In genomic region chr2:88813612-88814011, GRCh38 we compare ENCODE assay signal across 20 cellular contexts.
A peak's percentile ranks its signal among the peaks of the same experiment; 100 is the strongest.
DNase-seq lines count a peak whose midpoint lies in the region; ATAC-seq and TF ChIP-seq lines count a peak whose summit lies in the region.
"Had no signal": no experiment of that assay in that cellular context is flagged by ENCODE, and none has a peak within 500 bp of the region (broad histone marks: within the 10 kb centered on the region; RNA-seq: fewer than 3 reads in every experiment).

No MANE protein-coding gene starts in this region.

- no peak for DNase-seq in GM12864 (ENCODE audit: low read depth)
- DNase-seq in NT2/D1 (ENCODE audit: low read depth, low spot score): peak; percentile 16
- DNase-seq in epithelial cell of proximal tubule (ENCODE audit: low read depth): no peak
- DNase-seq in MG63: no peak
- DNase-seq: brain microvascular endothelial cell; EL; heart right ventricle; mesenchymal stem cell; MM.1S; naive thymus-derived CD8-positive, alpha-beta T cell; NCI-H2081 treated with DMSO at 0.1 percent for 48 hours; NCI-H774; ovary; sigmoid colon; transverse colon had no signal

- TF ChIP-seq CTCF in 22Rv1 (IDR thresholded peaks at IDR 0.05): peak; percentile 14; the same call in 1 of the 2 replicates
- peak; percentile 45 for TF ChIP-seq CTCF in GM12864 (IDR thresholded peaks at IDR 0.05; ENCODE audit: low read depth, low read length, missing control alignments)
- peak; percentile 35 for TF ChIP-seq CTCF in epithelial cell of proximal tubule (conservative IDR thresholded peaks at IDR 0.05; ENCODE audit: low read depth, low read length)

- H3K4me3 ChIP-seq in GM12864 (ENCODE audit: low read depth, low read length): no peak overlapping the region
- H3K4me3 ChIP-seq in NT2/D1 (ENCODE audit: insufficient read length, low read depth): no peak overlapping the region
- no peak overlapping the region for H3K4me3 ChIP-seq in epithelial cell of proximal tubule (ENCODE audit: low read depth, low read length)
- H3K4me3 ChIP-seq in MG63: no peak overlapping the region
- H3K4me3 ChIP-seq: heart right ventricle, ovary, sigmoid colon, transverse colon had no signal

- H3K27me3 ChIP-seq in NT2/D1 (ENCODE audit: insufficient read depth, insufficient read length) (no peaks in the 10 kb centered on the region), MG63 (no peaks in the 10 kb centered on the region)
- H3K27me3 ChIP-seq: brain microvascular endothelial cell, ovary, sigmoid colon, transverse colon had no signal

- H3K27ac ChIP-seq in 22Rv1: no peak overlapping the region
- H3K27ac ChIP-seq: brain microvascular endothelial cell, heart right ventricle, ovary, sigmoid colon, transverse colon had no signal

- no peaks in the 10 kb centered on the region for H3K4me1 ChIP-seq in NT2/D1 (ENCODE audit: insufficient read depth, insufficient read length)
- H3K4me1 ChIP-seq: sigmoid colon, transverse colon had no signal

- H3K36me3 ChIP-seq in NT2/D1 (ENCODE audit: insufficient read depth, insufficient read length, low read length) (no peaks in the 10 kb centered on the region), MG63 (no peaks in the 10 kb centered on the region)
- H3K36me3 ChIP-seq: brain microvascular endothelial cell, heart right ventricle, ovary, sigmoid colon, transverse colon had no signal

- no peak overlapping the region for H3K9ac ChIP-seq in NT2/D1 (ENCODE audit: insufficient read length, low read depth)

- ATAC-seq in GM21447 (IDR thresholded peaks at IDR 0.05; ENCODE audit: unreplicated experiment) (no peak), GM18867 (IDR thresholded peaks at IDR 0.05; ENCODE audit: unreplicated experiment) (no peak), HG03095 (IDR thresholded peaks at IDR 0.05; ENCODE audit: unreplicated experiment) (no peak)
- ATAC-seq: activated CD4-positive, CD25-positive, alpha-beta regulatory T cell treated with anti-CD3 and anti-CD28 coated beads, Interleukin-2, amount 50 U/mL, for 24 hours; heart right ventricle; naive thymus-derived CD8-positive, alpha-beta T cell had no signal

- H3K9me3 ChIP-seq in NT2/D1 (ENCODE audit: insufficient read depth, low read length) (peaks cover 26% of the 10 kb centered on the region; the same call in 1 of the 2 replicates), MG63 (no peaks in the 10 kb centered on the region)
- H3K9me3 ChIP-seq: ovary had no signal
